In genomic region chr14:105576525-105577088, GRCh38 we compare ENCODE assay signal across 24 cellular contexts. TPM values are rescaled to one million over a fixed set of nuclear protein-coding genes. Genes with fewer than 3 reads are reported as not detected.
DNase-seq lines count a peak whose midpoint lies in the region; ATAC-seq and TF ChIP-seq lines count a peak whose summit lies in the region.
"Had no signal": no experiment of that assay in that cellular context is flagged by ENCODE, and none has a peak within 500 bp of the region (broad histone marks: within the 10 kb centered on the region; RNA-seq: fewer than 3 reads in every experiment).

No MANE protein-coding gene starts in this region.

- H3K9me3 Mint-ChIP-seq in CD4-positive, CD25-positive, alpha-beta regulatory T cell = no peaks in the 10 kb centered on the region
- H3K9me3 Mint-ChIP-seq: activated CD4-positive, alpha-beta memory T cell treated with anti-CD3 and anti-CD28 coated beads, Interleukin-2, amount 10 ng/mL, durations not matched to agents 7 days and 5 days; CD8-positive, alpha-beta memory T cell had no signal

- H3K9ac ChIP-seq in SU-DHL-6 (ENCODE audit: low read length) (peak overlapping the region; percentile 77), mucosa of rectum (ENCODE audit: low read depth in 1 of 2, low read length in 2 of 2) (peak overlapping the region in 1 of 2 donors; percentile 17)

- no peaks in the 10 kb centered on the region for H3K9me2 ChIP-seq in SU-DHL-6 (replicated peaks; ENCODE audit: insufficient read depth, low read length)

- intact Hi-C loops in heart right ventricle (cut with DNase I) (no loop called here), Right ventricle myocardium inferior (cut with DNase I) (no loop called here)

- no peak for DNase-seq in CD4-positive, CD25-positive, alpha-beta regulatory T cell
- DNase-seq in heart right ventricle (no peak), Right ventricle myocardium inferior (ENCODE audit: missing footprints) (no peak)
- DNase-seq: activated CD4-positive, alpha-beta memory T cell treated with anti-CD3 and anti-CD28 coated beads, Interleukin-2, amount 10 ng/mL, durations not matched to agents 7 days and 5 days; activated naive CD4-positive, alpha-beta T cell; activated T-cell treated with anti-CD3 and anti-CD28 coated beads for 4 hours; amygdala; CD8-positive, alpha-beta memory T cell; GOT3; KBM-7; left ventricle myocardium superior; midbrain; NCI-H2171; NCI-H526; transverse colon had no signal

- H3K79me2 ChIP-seq in SU-DHL-6 (ENCODE audit: insufficient read depth, low read length) = no peaks in the 10 kb centered on the region; the same call in 1 of the 2 replicates

- no peak overlapping the region for H3K27ac ChIP-seq in CD4-positive, CD25-positive, alpha-beta regulatory T cell (ENCODE audit: insufficient read depth, low read length, poor library complexity, severe bottlenecking)
- H3K27ac ChIP-seq in HEK293 (ENCODE audit: extremely low read depth, low read depth, low read length) = no peak overlapping the region
- H3K27ac ChIP-seq in SU-DHL-6 (ENCODE audit: low read depth, low read length) = peak overlapping the region; percentile 100
- H3K27ac ChIP-seq in mucosa of rectum (ENCODE audit: low read depth in 2 of 2, low read length in 2 of 2) = peak overlapping the region; percentile 61 to 77
- H3K27ac ChIP-seq in heart right ventricle = no peak overlapping the region
- H3K27ac ChIP-seq: pancreas, RWPE1 had no signal

- no peaks in the 10 kb centered on the region for H3K4me1 ChIP-seq in CD4-positive, CD25-positive, alpha-beta regulatory T cell (ENCODE audit: control insufficient read depth, insufficient read depth, low read length, poor library complexity, severe bottlenecking)
- H3K4me1 ChIP-seq in HEK293 (ENCODE audit: control insufficient read depth, insufficient read depth, low read length) (no peaks in the 10 kb centered on the region), mucosa of rectum (ENCODE audit: control insufficient read depth in 2 of 2, insufficient read depth in 2 of 2, low read length in 2 of 2) (no peaks in the 10 kb centered on the region), heart right ventricle (no peaks in the 10 kb centered on the region)
- H3K4me1 ChIP-seq: pancreas, transverse colon had no signal

- peaks cover 35% of the 10 kb centered on the region for H3F3A ChIP-seq in SU-DHL-6 (ENCODE audit: insufficient read depth)

- H3K36me3 ChIP-seq in CD4-positive, CD25-positive, alpha-beta regulatory T cell (ENCODE audit: control insufficient read depth, insufficient read depth, low read length) = no peaks in the 10 kb centered on the region
- H3K36me3 ChIP-seq in HEK293 (ENCODE audit: control insufficient read depth in 2 of 2, insufficient read depth in 1 of 2, low read length in 2 of 2) (no peaks in the 10 kb centered on the region), SU-DHL-6 (ENCODE audit: low read length) (no peaks in the 10 kb centered on the region), mucosa of rectum (ENCODE audit: control insufficient read depth in 2 of 2, insufficient read depth in 2 of 2, low read length in 2 of 2) (no peaks in the 10 kb centered on the region), heart right ventricle (no peaks in the 10 kb centered on the region)
- H3K36me3 ChIP-seq: pancreas, transverse colon had no signal

- CTCF ChIA-PET in HEK293 (lab: Yijun Ruan, JAX) = no interaction called here

- 77 to 83% methylated on average over 2 of the region's 2 CpGs for WGBS in heart right ventricle, 2 donors

- no peaks in the 10 kb centered on the region for H3K9me3 ChIP-seq in CD4-positive, CD25-positive, alpha-beta regulatory T cell (ENCODE audit: control insufficient read depth in 2 of 2, low read length in 2 of 2)
- no peaks in the 10 kb centered on the region for H3K9me3 ChIP-seq in HEK293 (ENCODE audit: control insufficient read depth, insufficient read depth, low read depth, low read length)
- H3K9me3 ChIP-seq in SU-DHL-6 (ENCODE audit: insufficient read depth, low read length) = no peaks in the 10 kb centered on the region
- H3K9me3 ChIP-seq in mucosa of rectum (ENCODE audit: control insufficient read depth in 2 of 2, low read length in 2 of 2) = no peaks in the 10 kb centered on the region
- no peaks in the 10 kb centered on the region for H3K9me3 ChIP-seq in heart right ventricle
- H3K9me3 ChIP-seq: pancreas, transverse colon had no signal

- TF ChIP-seq CTCF in HEK293 (tag by site-specific recombination; IDR thresholded peaks at IDR 0.05) (no peak), SU-DHL-6 (IDR thresholded peaks at IDR 0.05; ENCODE audit: insufficient read depth, low read length, poor library complexity, severe bottlenecking) (no peak), heart right ventricle (IDR thresholded peaks at IDR 0.05) (no peak)

- H4K20me1 ChIP-seq in SU-DHL-6 (ENCODE audit: low read depth, low read length) = no peaks in the 10 kb centered on the region

- peak overlapping the region; percentile 61 to 91 (median 82) for H3K27ac Mint-ChIP-seq in CD4-positive, CD25-positive, alpha-beta regulatory T cell
- H3K27ac Mint-ChIP-seq: activated CD4-positive, alpha-beta memory T cell treated with anti-CD3 and anti-CD28 coated beads, Interleukin-2, amount 10 ng/mL, durations not matched to agents 7 days and 5 days; nephron had no signal

- H2AFZ ChIP-seq in SU-DHL-6 (ENCODE audit: low read depth, low read length, severe bottlenecking) = no peak overlapping the region

- peak overlapping the region; percentile 64 for H3K4me2 ChIP-seq in SU-DHL-6 (ENCODE audit: low read depth, low read length, poor library complexity, severe bottlenecking)

- no peak overlapping the region for H3K4me3 Mint-ChIP-seq in CD4-positive, CD25-positive, alpha-beta regulatory T cell
- H3K4me3 Mint-ChIP-seq: activated CD4-positive, alpha-beta memory T cell treated with anti-CD3 and anti-CD28 coated beads, Interleukin-2, amount 10 ng/mL, durations not matched to agents 7 days and 5 days; CD8-positive, alpha-beta memory T cell; nephron had no signal

- POLR2A ChIA-PET in HEK293 (lab: Yijun Ruan, JAX) = no interaction called here

- no peaks in the 10 kb centered on the region for H3K27me3 ChIP-seq in CD4-positive, CD25-positive, alpha-beta regulatory T cell (ENCODE audit: control insufficient read depth, insufficient read depth, low read length)
- no peaks in the 10 kb centered on the region for H3K27me3 ChIP-seq in SU-DHL-6 (ENCODE audit: low read length)
- H3K27me3 ChIP-seq in mucosa of rectum (ENCODE audit: control insufficient read depth in 2 of 2, insufficient read depth in 2 of 2, low read length in 2 of 2) = no peaks in the 10 kb centered on the region
- no peaks in the 10 kb centered on the region for H3K27me3 ChIP-seq in heart right ventricle
- H3K27me3 ChIP-seq: pancreas, transverse colon had no signal

- peaks cover 0 to 8% (median 3%) of the 10 kb centered on the region in 4 donors for H3K4me1 Mint-ChIP-seq in CD4-positive, CD25-positive, alpha-beta regulatory T cell
- H3K4me1 Mint-ChIP-seq: CD8-positive, alpha-beta memory T cell; nephron had no signal

- no peaks in the 10 kb centered on the region for H3K36me3 Mint-ChIP-seq in CD4-positive, CD25-positive, alpha-beta regulatory T cell
- H3K36me3 Mint-ChIP-seq: CD8-positive, alpha-beta memory T cell had no signal

- H3K27me3 Mint-ChIP-seq in CD4-positive, CD25-positive, alpha-beta regulatory T cell = peaks cover 4% of the 10 kb centered on the region
- H3K27me3 Mint-ChIP-seq: activated CD4-positive, alpha-beta memory T cell treated with anti-CD3 and anti-CD28 coated beads, Interleukin-2, amount 10 ng/mL, durations not matched to agents 7 days and 5 days had no signal

- no peak overlapping the region for H3K4me3 ChIP-seq in CD4-positive, CD25-positive, alpha-beta regulatory T cell (ENCODE audit: low read depth, low read length)
- H3K4me3 ChIP-seq in HEK293 (ENCODE audit: low read depth, low read length) = no peak overlapping the region
- H3K4me3 ChIP-seq in SU-DHL-6 (ENCODE audit: insufficient read depth, low read length, poor library complexity, severe bottlenecking) = peak overlapping the region; percentile 5
- no peak overlapping the region for H3K4me3 ChIP-seq in mucosa of rectum (ENCODE audit: low read length in 2 of 2)
- no peak overlapping the region for H3K4me3 ChIP-seq in heart right ventricle
- H3K4me3 ChIP-seq: pancreas, transverse colon had no signal

- ATAC-seq in CD4-positive, CD25-positive, alpha-beta regulatory T cell (ENCODE audit: low read depth in 2 of 2) = no peak
- ATAC-seq in HG03108 (IDR thresholded peaks at IDR 0.05; ENCODE audit: unreplicated experiment) = no peak
- no peak for ATAC-seq in heart right ventricle
- ATAC-seq in GM18502 (IDR thresholded peaks at IDR 0.05; ENCODE audit: poor library complexity, unreplicated experiment) = no peak
- ATAC-seq in Right ventricle myocardium inferior = no peak
- ATAC-seq: left ventricle myocardium superior, pancreas, right cardiac atrium had no signal

TF ChIP-seq in HEK293, 187 proteins besides CTCF, POLR2A, EP300 and RAD21:
- TF ChIP-seq ZNF366 (tag by site-specific recombination; conservative IDR thresholded peaks at IDR 0.05) (peak; percentile 52), ZNF521 (tag by site-specific recombination; IDR thresholded peaks at IDR 0.05) (no peak), ZNF658 (tag by site-specific recombination; IDR thresholded peaks at IDR 0.05) (no peak), ZNF560 (tag by site-specific recombination; IDR thresholded peaks at IDR 0.05; ENCODE audit: borderline replicate concordance) (0 out of 2 replicates have a peak, but pooled peaks have one; percentile 6), ZNF596 (tag by site-specific recombination; IDR thresholded peaks at IDR 0.05) (0 out of 2 replicates have a peak, but pooled peaks have one; percentile 2), ZNF354C (tag by site-specific recombination; IDR thresholded peaks at IDR 0.05; ENCODE audit: borderline replicate concordance, low read depth) (no peak)

RNA-seq across cellular contexts. Expression of gene TMEM121, which starts 50.2 kb away (rescaled TPM):
- total RNA-seq in CD4-positive, CD25-positive, alpha-beta regulatory T cell = 1.8 TPM
- 1 to 10 TPM; 3.4 to 5.8 (median 4.4) TPM for polyA plus RNA-seq in CD4-positive, CD25-positive, alpha-beta regulatory T cell
- total RNA-seq in heart right ventricle (1 to 10 TPM in 8 of 10 donors, under 1 TPM in 2; 0.93 to 2.3 (median 1.7) TPM), Right ventricle myocardium inferior (3.4 TPM)
- 1 to 10 TPM; 1.3 to 2.6 TPM for polyA plus RNA-seq in heart right ventricle

Comparison
In these comparisons a context has a peak if more than half of its experiments do, and no peak if none do; other contexts are left out.
1. H3K27ac ChIP-seq: peak in SU-DHL-6 (single experiment) and mucosa of rectum (2 of 2); none in CD4-positive, CD25-positive, alpha-beta regulatory T cell (single experiment), HEK293 (single experiment) and heart right ventricle (0 of 10).